ENCODE assay signal across 8 cellular contexts in the genomic region with DNA sequence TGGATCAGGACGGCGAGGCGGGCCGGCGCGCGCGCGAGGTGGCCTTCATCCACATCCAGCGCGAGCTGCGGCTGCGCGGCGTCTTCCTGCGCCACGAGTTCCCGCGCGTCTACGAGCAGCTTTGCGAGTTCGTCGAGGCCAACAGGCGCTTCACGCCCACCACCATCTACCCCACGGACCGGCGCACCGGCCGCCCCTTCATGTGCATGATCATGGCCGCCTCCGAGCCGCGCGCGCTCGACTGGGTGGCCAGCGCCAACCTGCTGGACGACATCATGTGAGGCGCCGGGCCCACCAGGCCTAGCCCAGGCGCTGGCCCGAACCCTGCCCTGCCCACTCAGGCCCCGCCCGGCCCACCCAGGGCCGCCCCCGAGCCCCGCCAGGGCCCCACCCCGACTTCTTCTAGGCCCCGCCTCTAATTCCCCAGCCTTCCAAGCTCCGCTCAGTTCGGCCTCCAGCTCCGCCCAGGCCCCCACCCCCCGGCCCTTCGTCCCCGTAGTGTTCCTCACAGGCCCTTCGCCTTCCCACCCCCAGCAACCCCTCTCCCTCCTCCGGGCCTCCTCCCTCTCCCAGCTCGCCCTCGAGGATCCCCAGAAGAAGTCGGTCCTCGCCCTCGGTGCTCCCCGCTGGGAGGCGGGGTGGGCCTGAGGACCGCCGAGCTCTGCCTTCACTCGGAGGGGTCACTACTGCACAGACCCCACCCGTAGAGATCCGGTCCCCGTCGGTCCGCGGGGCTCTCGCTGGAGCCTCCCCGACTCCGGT. TPM values are rescaled to one million over a fixed set of nuclear protein-coding genes. Genes with fewer than 3 reads are reported as not detected.
A peak's percentile ranks its signal among the peaks of the same experiment; 100 is the strongest.
DNase-seq lines count a peak whose midpoint lies in the region; ATAC-seq and TF ChIP-seq lines count a peak whose summit lies in the region.

No MANE protein-coding gene starts in this region.

- DNase-seq in HUDEP-2 (lab: John Stamatoyannopoulos, UW; ENCODE audit: unreplicated experiment in 76 of 76) (peak in 71 of 76 experiments; percentile 8 to 90 (median 71)), fibroblast of lung (ENCODE audit: low read depth in 2 of 2) (peak; percentile 57 to 87), neuronal stem cell (ENCODE audit: low spot score) (peak; percentile 70), activated gamma-delta T cell (lab: John Stamatoyannopoulos, UW) (no peak)

- H2AFZ ChIP-seq in fibroblast of lung (ENCODE audit: low read length) (no peak overlapping the region), neuronal stem cell (ENCODE audit: low read length) (peak overlapping the region; percentile 97)

- peak overlapping the region; percentile 68 to 90 (median 81); a peak in 19 of 22 replicates for H3K9ac ChIP-seq in BLaER1 treated with 17β-estradiol and CSF1 and Interleukin-3, amounts not matched to agents 10 nM and 100 nM
- H3K9ac ChIP-seq in fibroblast of lung (ENCODE audit: insufficient read depth, low read length) = peak overlapping the region; percentile 23
- peak overlapping the region; percentile 95 for H3K9ac ChIP-seq in neuronal stem cell (ENCODE audit: low read depth, low read length, poor library complexity)

- H4K8ac ChIP-seq in neuronal stem cell (ENCODE audit: low read depth, low read length) = no peak overlapping the region

- TF ChIP-seq CTCF in VCaP (conservative IDR thresholded peaks at IDR 0.05) = no peak
- TF ChIP-seq CTCF in fibroblast of lung (conservative IDR thresholded peaks at IDR 0.05 in 1 of 2, IDR thresholded peaks at IDR 0.05 in 1 of 2; ENCODE audit: low read depth in 1 of 2, low read length in 2 of 2) = no peak

- peak overlapping the region in 4 of 11 experiments; percentile 60 to 86 (median 81); a peak in 4 of 22 replicates for H3K27ac ChIP-seq in BLaER1 treated with 17β-estradiol and CSF1 and Interleukin-3, amounts not matched to agents 10 nM and 100 nM
- H3K27ac ChIP-seq in VCaP = peak overlapping the region; percentile 99
- H3K27ac ChIP-seq in fibroblast of lung (ENCODE audit: insufficient read depth, low read length) = no peak overlapping the region
- peak overlapping the region; percentile 67 for H3K27ac ChIP-seq in neuronal stem cell (replicated peaks; ENCODE audit: low read length)

- peak overlapping the region; percentile 97 for H2BK15ac ChIP-seq in neuronal stem cell (ENCODE audit: low read length)

- peaks cover 21 to 54% (median 40%) of the 10 kb centered on the region in 10 experiments for H3K4me1 ChIP-seq in BLaER1 treated with 17β-estradiol and CSF1 and Interleukin-3, amounts not matched to agents 10 nM and 100 nM
- H3K4me1 ChIP-seq in fibroblast of lung (ENCODE audit: control insufficient read depth, extremely low read depth, insufficient read depth, low read length) (peaks cover 5% of the 10 kb centered on the region), neuronal stem cell (ENCODE audit: control insufficient read depth in 2 of 2, insufficient read depth in 1 of 2, low read depth in 1 of 2, low read length in 2 of 2) (peaks cover 13 to 22% of the 10 kb centered on the region in 2 donors)

- H2BK120ac ChIP-seq in neuronal stem cell (ENCODE audit: low read depth, low read length) = peak overlapping the region; percentile 16

- H2AK5ac ChIP-seq in neuronal stem cell (ENCODE audit: low read depth, low read length) = peak overlapping the region; percentile 94

- H3K79me2 ChIP-seq in fibroblast of lung (ENCODE audit: control insufficient read depth, insufficient read depth, low read length) = no peaks in the 10 kb centered on the region

- H2BK5ac ChIP-seq in neuronal stem cell (ENCODE audit: low read length) = peak overlapping the region; percentile 66

- peak overlapping the region; percentile 96 for H4K91ac ChIP-seq in neuronal stem cell (ENCODE audit: low read depth, low read length, poor library complexity)

- H3K27me3 ChIP-seq in BLaER1 treated with 17β-estradiol and CSF1 and Interleukin-3, amounts not matched to agents 10 nM and 100 nM = peaks cover 21 to 47% (median 42%) of the 10 kb centered on the region in 11 experiments
- H3K27me3 ChIP-seq in fibroblast of lung (ENCODE audit: control insufficient read depth, insufficient read depth, low read length) (peaks cover 24% of the 10 kb centered on the region), neuronal stem cell (ENCODE audit: control insufficient read depth in 3 of 3, insufficient read depth in 3 of 3, low read depth in 1 of 3, low read length in 3 of 3) (peaks cover 0 to 15% (median 11%) of the 10 kb centered on the region in 3 experiments)

- peaks cover 9 to 24% (median 17%) of the 10 kb centered on the region in 11 experiments; a peak in 17 of 22 replicates for H3K36me3 ChIP-seq in BLaER1 treated with 17β-estradiol and CSF1 and Interleukin-3, amounts not matched to agents 10 nM and 100 nM
- peaks cover 12% of the 10 kb centered on the region for H3K36me3 ChIP-seq in fibroblast of lung (ENCODE audit: control insufficient read depth, insufficient read depth, low read length)
- peaks cover 16 to 24% of the 10 kb centered on the region in 2 donors for H3K36me3 ChIP-seq in neuronal stem cell (replicated peaks in 1 of 2; ENCODE audit: control insufficient read depth in 2 of 2, insufficient read depth in 2 of 2, low read length in 2 of 2)

- peak overlapping the region; percentile 61 to 94 (median 72) for H3K4me3 ChIP-seq in BLaER1 treated with 17β-estradiol and CSF1 and Interleukin-3, amounts not matched to agents 10 nM and 100 nM
- H3K4me3 ChIP-seq in fibroblast of lung (replicated peaks in 1 of 4; ENCODE audit: control extremely low read depth in 1 of 4, insufficient read depth in 1 of 4, low read depth in 3 of 4, low read length in 4 of 4) (peak overlapping the region; percentile 77 to 91 (median 82)), neuronal stem cell (ENCODE audit: low read length in 2 of 2) (peak overlapping the region; percentile 89 to 96)

- no CpG with 5 or more reads among the region's 78 CpGs for WGBS in neuronal stem cell (ENCODE audit: extremely low coverage in 2 of 2, insufficient read length in 2 of 2, insufficient replicate concordance in 1 of 2), 2 donors

- H3K18ac ChIP-seq in neuronal stem cell (ENCODE audit: low read length) = peak overlapping the region; percentile 97

- ATAC-seq in GM19023 (IDR thresholded peaks at IDR 0.05; ENCODE audit: unreplicated experiment) (no peak), HG03520 (IDR thresholded peaks at IDR 0.05; ENCODE audit: unreplicated experiment) (no peak)

- peak overlapping the region; percentile 76 for H3K4ac ChIP-seq in neuronal stem cell (ENCODE audit: low read length)

- peaks cover 0 to 22% (median 9%) of the 10 kb centered on the region in 11 experiments; a peak in 12 of 22 replicates for H3K9me3 ChIP-seq in BLaER1 treated with 17β-estradiol and CSF1 and Interleukin-3, amounts not matched to agents 10 nM and 100 nM (replicated peaks in 1 of 11)
- H3K9me3 ChIP-seq in fibroblast of lung (ENCODE audit: control insufficient read depth, insufficient read depth, low read depth, low read length) (no peaks in the 10 kb centered on the region), neuronal stem cell (replicated peaks in 1 of 2; ENCODE audit: control insufficient read depth in 2 of 2, insufficient read depth in 1 of 2, low read depth in 1 of 2, low read length in 2 of 2) (peaks cover 0 to 6% of the 10 kb centered on the region in 2 donors)

- peak overlapping the region; percentile 58 for H2BK12ac ChIP-seq in neuronal stem cell (ENCODE audit: low read length)

- H3K4me2 ChIP-seq in BLaER1 treated with 17β-estradiol and CSF1 and Interleukin-3, amounts not matched to agents 10 nM and 100 nM = peak overlapping the region; percentile 94 to 100 (median 99)
- peak overlapping the region; percentile 97 for H3K4me2 ChIP-seq in fibroblast of lung (ENCODE audit: extremely low read depth, insufficient read depth, low read length)
- H3K4me2 ChIP-seq in neuronal stem cell (ENCODE audit: insufficient read depth, low read length, poor library complexity, severe bottlenecking) = peak overlapping the region; percentile 98

- H3K79me1 ChIP-seq in neuronal stem cell (ENCODE audit: low read depth, low read length) = peaks cover 27% of the 10 kb centered on the region

- peak overlapping the region; percentile 98 for H3K23ac ChIP-seq in neuronal stem cell (ENCODE audit: low read depth, low read length, poor library complexity)

- H4K20me1 ChIP-seq in BLaER1 treated with 17β-estradiol and CSF1 and Interleukin-3, amounts not matched to agents 10 nM and 100 nM = peaks cover 13 to 43% (median 25%) of the 10 kb centered on the region in 11 experiments; a peak in 20 of 22 replicates
- H4K20me1 ChIP-seq in fibroblast of lung (ENCODE audit: control insufficient read depth, extremely low read depth, insufficient read depth, low read length) = no peaks in the 10 kb centered on the region

- H3K14ac ChIP-seq in neuronal stem cell (ENCODE audit: low read length) = peak overlapping the region; percentile 90

RNA-seq across cellular contexts. Expression of a gene that starts 2.0 kb away (rescaled TPM):
- 175 and 190 TPM in 2 replicates for total RNA-seq in fibroblast of lung
- polyA plus RNA-seq in fibroblast of lung = 99.6 and 108 TPM in 2 replicates
- 153 TPM in 2 replicates for polyA plus RNA-seq in fibroblast of lung (2012)
- 26.7 and 34.5 TPM in 2 replicates for polyA minus RNA-seq in fibroblast of lung (ENCODE audit: low replicate concordance)
- polyA plus RNA-seq in neuronal stem cell (2013, experiment 1 of 2) = 230 TPM
- 218 TPM for polyA plus RNA-seq in neuronal stem cell (2013, experiment 2 of 2)

RNA-seq across cellular contexts. Expression of a gene that starts 4.9 kb away (rescaled TPM):
- 3.3 and 4.6 TPM in 2 replicates for total RNA-seq in fibroblast of lung
- polyA plus RNA-seq in fibroblast of lung = 0.30 and 0.37 TPM in 2 replicates
- 0.60 and 0.91 TPM in 2 replicates for polyA plus RNA-seq in fibroblast of lung (2012)
- polyA minus RNA-seq in fibroblast of lung (ENCODE audit: low replicate concordance) = 1.1 TPM in 1 of 2 replicates, not detected in the other
- polyA plus RNA-seq in neuronal stem cell (2013, experiment 1 of 2) = 3.6 TPM
- 3.2 TPM for polyA plus RNA-seq in neuronal stem cell (2013, experiment 2 of 2)

RNA-seq across cellular contexts. Expression of a gene that starts 5.0 kb away (rescaled TPM):
- total RNA-seq in fibroblast of lung = 1.7 and 1.8 TPM in 2 replicates
- polyA plus RNA-seq in fibroblast of lung = 0.15 and 0.19 TPM in 2 replicates
- polyA plus RNA-seq in fibroblast of lung (2012) = 1.4 and 1.5 TPM in 2 replicates
- polyA minus RNA-seq in fibroblast of lung (ENCODE audit: low replicate concordance) = 0.07 and 0.20 TPM in 2 replicates
- 0.42 TPM for polyA plus RNA-seq in neuronal stem cell (2013, experiment 1 of 2)
- polyA plus RNA-seq in neuronal stem cell (2013, experiment 2 of 2) = 0.44 TPM

RNA-seq across cellular contexts. Expression of a gene that starts 18.9 kb away (rescaled TPM):
- 279 and 317 TPM in 2 replicates for total RNA-seq in fibroblast of lung
- polyA plus RNA-seq in fibroblast of lung = 309 and 387 TPM in 2 replicates
- 523 and 567 TPM in 2 replicates for polyA plus RNA-seq in fibroblast of lung (2012)
- 46.4 and 81.8 TPM in 2 replicates for polyA minus RNA-seq in fibroblast of lung (ENCODE audit: low replicate concordance)
- 289 TPM for polyA plus RNA-seq in neuronal stem cell (2013, experiment 1 of 2)
- polyA plus RNA-seq in neuronal stem cell (2013, experiment 2 of 2) = 288 TPM

RNA-seq across cellular contexts. Expression of a gene that starts 39.1 kb away (rescaled TPM):
- 8.0 and 8.4 TPM in 2 replicates for total RNA-seq in fibroblast of lung
- polyA plus RNA-seq in fibroblast of lung = 3.7 and 4.3 TPM in 2 replicates
- 5.2 and 7.6 TPM in 2 replicates for polyA plus RNA-seq in fibroblast of lung (2012)
- polyA minus RNA-seq in fibroblast of lung (ENCODE audit: low replicate concordance) = 11.0 and 17.7 TPM in 2 replicates
- polyA plus RNA-seq in neuronal stem cell (2013, experiment 1 of 2) = 11.3 TPM
- polyA plus RNA-seq in neuronal stem cell (2013, experiment 2 of 2) = 11.0 TPM

Comparison
In these comparisons a context has a peak if more than half of its experiments do, and no peak if none do; other contexts are left out.
1. H3K9ac ChIP-seq: peak in every context shown above with its lines; median percentile 95 in neuronal stem cell; 81 in BLaER1 treated with 17β-estradiol and CSF1 and Interleukin-3, amounts not matched to agents 10 nM and 100 nM; 23 in fibroblast of lung.